Comparison of ENCODE assay signal across 17 cellular contexts in genomic region chr9:83570359-83570758, GRCh38. TPM values are rescaled to one million over a fixed set of nuclear protein-coding genes. Genes with fewer than 3 reads are reported as not detected.
DNase-seq lines count a peak whose midpoint lies in the region; ATAC-seq and TF ChIP-seq lines count a peak whose summit lies in the region.
"Had no signal": no experiment of that assay in that cellular context is flagged by ENCODE, and none has a peak within 500 bp of the region (broad histone marks: within the 10 kb centered on the region; RNA-seq: fewer than 3 reads in every experiment).

No MANE protein-coding gene starts in this region.

- H3K4me1 ChIP-seq in BLaER1 treated with 17β-estradiol and CSF1 and Interleukin-3, amounts not matched to agents 10 nM and 100 nM = peaks cover 29 to 49% (median 36%) of the 10 kb centered on the region in 10 experiments
- H3K4me1 ChIP-seq in foreskin keratinocyte (no peaks in the 10 kb centered on the region), OCI-LY7 (ENCODE audit: insufficient read depth, low read length, poor library complexity, severe bottlenecking) (no peaks in the 10 kb centered on the region)

- no peaks in the 10 kb centered on the region for H3K79me2 ChIP-seq in OCI-LY7 (ENCODE audit: insufficient read depth, low read depth, low read length)

- no peak overlapping the region for H3K27ac ChIP-seq in BLaER1 treated with 17β-estradiol and CSF1 and Interleukin-3, amounts not matched to agents 10 nM and 100 nM
- H3K27ac ChIP-seq in foreskin keratinocyte (no peak overlapping the region), OCI-LY7 (ENCODE audit: low read depth, low read length, poor library complexity, severe bottlenecking) (no peak overlapping the region), substantia nigra (ENCODE audit: low read depth, low read length, poor library complexity, severe bottlenecking) (no peak overlapping the region)
- H3K27ac ChIP-seq: VCaP had no signal

- no peaks in the 10 kb centered on the region for H3K9me2 ChIP-seq in OCI-LY7 (ENCODE audit: insufficient read depth, low read length)

- H2AFZ ChIP-seq in OCI-LY7 (ENCODE audit: low read length) = no peak overlapping the region

- no TSS peak for BruUV-seq in OCI-LY7 (replicated peaks; lab: Mats Ljungman, UMichigan)

- H3K27me3 ChIP-seq in BLaER1 treated with 17β-estradiol and CSF1 and Interleukin-3, amounts not matched to agents 10 nM and 100 nM = peaks cover 0 to 18% (median 0%) of the 10 kb centered on the region in 11 experiments; a peak in 5 of 22 replicates
- no peaks in the 10 kb centered on the region for H3K27me3 ChIP-seq in foreskin keratinocyte

- TF ChIP-seq CTCF in foreskin keratinocyte (conservative IDR thresholded peaks at IDR 0.05) (no peak), OCI-LY7 (conservative IDR thresholded peaks at IDR 0.05; ENCODE audit: low read length) (no peak)

- H3K4me2 ChIP-seq in BLaER1 treated with 17β-estradiol and CSF1 and Interleukin-3, amounts not matched to agents 10 nM and 100 nM = peak overlapping the region in 7 of 11 experiments; percentile 28 to 70 (median 59); a peak in 11 of 22 replicates
- H3K4me2 ChIP-seq in OCI-LY7 (ENCODE audit: low read length) = no peak overlapping the region

- H4K20me1 ChIP-seq in BLaER1 treated with 17β-estradiol and CSF1 and Interleukin-3, amounts not matched to agents 10 nM and 100 nM = no peaks in the 10 kb centered on the region
- no peaks in the 10 kb centered on the region for H4K20me1 ChIP-seq in OCI-LY7 (ENCODE audit: insufficient read depth, low read length)

- POLR2A ChIA-PET in OCI-LY7 (lab: Charles Lee) = no interaction called here

- ATAC-seq in foreskin keratinocyte = no peak
- ATAC-seq in HG03175 (IDR thresholded peaks at IDR 0.05; ENCODE audit: unreplicated experiment) = no peak
- ATAC-seq: K562 had no signal

- intact Hi-C loops in OCI-LY7 (cut with micrococcal nuclease; ENCODE audit: unreplicated experiment) = no loop called here

- no peak overlapping the region for H3K4me3 ChIP-seq in BLaER1 treated with 17β-estradiol and CSF1 and Interleukin-3, amounts not matched to agents 10 nM and 100 nM
- no peak overlapping the region for H3K4me3 ChIP-seq in OCI-LY7 (ENCODE audit: low read depth, low read length, poor library complexity, severe bottlenecking)
- H3K4me3 ChIP-seq: K562 had no signal

- DNase-seq in amniotic epithelial cell (ENCODE audit: low read depth) (peak; percentile 55), foreskin keratinocyte (peak; percentile 28 to 69), renal cortical epithelial cell (ENCODE audit: low read depth) (peak; percentile 46), OCI-LY7 (ENCODE audit: low spot score) (no peak), substantia nigra (lab: John Stamatoyannopoulos, UW) (no peak)
- DNase-seq: activated CD4-positive, alpha-beta T cell treated with anti-CD3 and anti-CD28 coated beads, Interleukin-2, amount 50 U/mL, for 48 hours; activated gamma-delta T cell; CD8-positive, alpha-beta memory T cell; central memory CD4-positive, alpha-beta T cell; GOT3; immature natural killer cell; NCI-H2029; retina had no signal

- H3K9ac ChIP-seq in BLaER1 treated with 17β-estradiol and CSF1 and Interleukin-3, amounts not matched to agents 10 nM and 100 nM = no peak overlapping the region

- CTCF ChIA-PET in OCI-LY7 (lab: Charles Lee; ENCODE audit: unreplicated experiment) = no interaction called here

- no peaks in the 10 kb centered on the region for H3K36me3 ChIP-seq in BLaER1 treated with 17β-estradiol and CSF1 and Interleukin-3, amounts not matched to agents 10 nM and 100 nM
- H3K36me3 ChIP-seq in OCI-LY7 (ENCODE audit: insufficient read depth, low read length) = no peaks in the 10 kb centered on the region

- peaks cover 6 to 27% (median 15%) of the 10 kb centered on the region in 11 experiments; a peak in 20 of 22 replicates for H3K9me3 ChIP-seq in BLaER1 treated with 17β-estradiol and CSF1 and Interleukin-3, amounts not matched to agents 10 nM and 100 nM (replicated peaks in 1 of 11)
- H3K9me3 ChIP-seq in OCI-LY7 (ENCODE audit: low read length) = no peaks in the 10 kb centered on the region

RNA-seq across cellular contexts. Expression of gene FRMD3, which starts 32.2 kb away (rescaled TPM):
- 0.07 and 0.10 TPM in 2 replicates for total RNA-seq in foreskin keratinocyte
- polyA plus RNA-seq in foreskin keratinocyte = 0.01 TPM in 1 of 2 replicates, not detected in the other
- 1.0 and 3.5 TPM in 2 replicates for total RNA-seq in renal cortical epithelial cell
- 0.44 and 1.4 TPM in 2 replicates for total RNA-seq in OCI-LY7 (2014; rRNA removed; shearing (Covaris generic))
- 0.48 and 0.65 TPM in 2 replicates for total RNA-seq in OCI-LY7 (2022)

RNA-seq across cellular contexts. Expression of gene IDNK, which starts 52.6 kb away (rescaled TPM):
- total RNA-seq in foreskin keratinocyte (1.9 and 2.2 TPM in 2 replicates), renal cortical epithelial cell (4.6 and 11.5 TPM in 2 replicates), OCI-LY7 (2022) (8.2 and 8.7 TPM in 2 replicates)
- polyA plus RNA-seq in foreskin keratinocyte = 2.5 and 2.8 TPM in 2 replicates
- 3.1 and 3.7 TPM in 2 replicates for total RNA-seq in OCI-LY7 (2014; rRNA removed; shearing (Covaris generic))

Comparison
In these comparisons a context has a peak if more than half of its experiments do, and no peak if none do; other contexts are left out.
1. DNase-seq: peak in amniotic epithelial cell (single experiment), foreskin keratinocyte (2 of 2) and renal cortical epithelial cell (single experiment); none in OCI-LY7 (single experiment) and substantia nigra (0 of 49).